10 cellular contexts compared by ENCODE assay signal in genomic region chr1:174963547-174964125, GRCh38. TPM values are rescaled to one million over a fixed set of nuclear protein-coding genes. Genes with fewer than 3 reads are reported as not detected.
DNase-seq lines count a peak whose midpoint lies in the region; ATAC-seq, FAIRE-seq and TF ChIP-seq lines count a peak whose summit lies in the region.
"Had no signal": no experiment of that assay in that cellular context is flagged by ENCODE, and none has a peak within 500 bp of the region (broad histone marks: within the 10 kb centered on the region; RNA-seq: fewer than 3 reads in every experiment).

No MANE protein-coding gene starts in this region.

- dilution Hi-C loops in keratinocyte (cut with MboI; ENCODE audit: extremely low pct_ligation_motif_present, low sequenced_read_pairs), result no loop called here

- H3K4me2 ChIP-seq in PC-3 (ENCODE audit: low read length) (no peak overlapping the region), keratinocyte (ENCODE audit: control insufficient read depth, extremely low read depth, insufficient read depth, low read depth, low read length) (no peak overlapping the region)

- H3K27me3 Mint-ChIP-seq in activated naive CD4-positive, alpha-beta T cell treated with anti-CD3 and anti-CD28 coated beads, Interleukin-2, amount 50 U/mL, for 24 hours, result no peaks in the 10 kb centered on the region
- no peaks in the 10 kb centered on the region for H3K27me3 Mint-ChIP-seq in HFFc6 (ENCODE audit: insufficient read depth)

- TF ChIP-seq CTCF in PC-3 (conservative IDR thresholded peaks at IDR 0.05; ENCODE audit: low read depth, low read length) (no peak), keratinocyte (optimal IDR thresholded peaks at IDR 0.05 in 1 of 3, IDR thresholded peaks at IDR 0.05 in 1 of 3, conservative IDR thresholded peaks at IDR 0.05 in 1 of 3; ENCODE audit: extremely low read depth in 1 of 3, insufficient read depth in 2 of 3, low read length in 3 of 3) (no peak), transverse colon (IDR thresholded peaks at IDR 0.05) (no peak), HFFc6 (IDR thresholded peaks at IDR 0.05) (no peak)

- H3K9me3 Mint-ChIP-seq in activated naive CD4-positive, alpha-beta T cell treated with anti-CD3 and anti-CD28 coated beads, Interleukin-2, amount 50 U/mL, for 24 hours, result no peaks in the 10 kb centered on the region
- no peaks in the 10 kb centered on the region for H3K9me3 Mint-ChIP-seq in HFFc6

- H3K4me3 ChIP-seq in PC-3 (ENCODE audit: low read length) (no peak overlapping the region), keratinocyte (ENCODE audit: control insufficient read depth in 2 of 3, extremely low read depth in 1 of 3, insufficient read depth in 2 of 3, low read depth in 1 of 3, low read length in 3 of 3) (no peak overlapping the region), transverse colon (peak overlapping the region in 1 of 4 donors; percentile 25)
- H3K4me3 ChIP-seq: MG63 had no signal

- 39 to 40% methylated on average over 2 of the region's 2 CpGs for WGBS in transverse colon (ENCODE audit: low coverage in 1 of 2), 2 donors

- BruUV-seq in PC-3 (replicated peaks; lab: Mats Ljungman, UMichigan), result no TSS peak

- H3F3A ChIP-seq in PC-3 (ENCODE audit: low read length, unreplicated experiment), result no peaks in the 10 kb centered on the region

- no peak for TF ChIP-seq EP300 in transverse colon (IDR thresholded peaks at IDR 0.05; ENCODE audit: low read depth)

- POLR2A ChIA-PET in PC-3 (lab: Charles Lee; ENCODE audit: unreplicated experiment), result no interaction called here

- no peaks in the 10 kb centered on the region for H3K9me2 ChIP-seq in PC-3 (replicated peaks; ENCODE audit: low read length)

- no peaks in the 10 kb centered on the region for H3K9me1 ChIP-seq in keratinocyte (ENCODE audit: control insufficient read depth, extremely low read depth, insufficient read depth, low read length)

- peak overlapping the region; percentile 91 for H3K27ac Mint-ChIP-seq in activated naive CD4-positive, alpha-beta T cell treated with anti-CD3 and anti-CD28 coated beads, Interleukin-2, amount 50 U/mL, for 24 hours
- H3K27ac Mint-ChIP-seq in HFFc6, result no peak overlapping the region

- peaks cover 61% of the 10 kb centered on the region for H3K4me1 Mint-ChIP-seq in activated naive CD4-positive, alpha-beta T cell treated with anti-CD3 and anti-CD28 coated beads, Interleukin-2, amount 50 U/mL, for 24 hours
- H3K4me1 Mint-ChIP-seq in HFFc6 (ENCODE audit: low read depth), result peaks cover 8% of the 10 kb centered on the region

- no peaks in the 10 kb centered on the region for H4K20me1 ChIP-seq in PC-3 (ENCODE audit: low read length)
- H4K20me1 ChIP-seq in keratinocyte (ENCODE audit: control insufficient read depth, extremely low read depth, insufficient read depth, low read length), result no peaks in the 10 kb centered on the region

- intact Hi-C loops in PC-3 (cut with micrococcal nuclease) (no loop called here), transverse colon (cut with DNase I; ENCODE audit: low total_unique reads) (no loop called here)

- H3K79me2 ChIP-seq in PC-3 (ENCODE audit: low read length) (no peaks in the 10 kb centered on the region), keratinocyte (ENCODE audit: control insufficient read depth, insufficient read depth, low read length) (no peaks in the 10 kb centered on the region)

- no peak overlapping the region for H3K27ac ChIP-seq in PC-3 (ENCODE audit: low read length)
- peak overlapping the region; percentile 53 for H3K27ac ChIP-seq in keratinocyte (ENCODE audit: control insufficient read depth, insufficient read depth, low read length)
- peak overlapping the region; percentile 79 to 85 (median 81) for H3K27ac ChIP-seq in transverse colon

- no peak for DNase-seq in activated naive CD4-positive, alpha-beta T cell treated with anti-CD3 and anti-CD28 coated beads, Interleukin-2, amount 50 U/mL, for 16 hours
- DNase-seq in PC-3 (peak; percentile 52), keratinocyte (ENCODE audit: low read depth, low spot score) (no peak), transverse colon (peak; percentile 44), HFFc6 (no peak), SIG-M5 treated with dmso at 0.1 percent for 504 hours (lab: John Stamatoyannopoulos, UW; ENCODE audit: unreplicated experiment) (no peak)
- DNase-seq: aorta, MG63 had no signal

- no peak for TF ChIP-seq POLR2A in transverse colon (IDR thresholded peaks at IDR 0.05)

- in situ Hi-C loops in transverse colon (cut with MboI; ENCODE audit: low pct_ligation_motif_present in 1 of 4, low pct_unique_long_range_greater_than_20kb in 1 of 4, low sequenced_read_pairs in 3 of 4), result no loop called here

- no peaks in the 10 kb centered on the region for H3K27me3 ChIP-seq in PC-3 (ENCODE audit: low read length)
- H3K27me3 ChIP-seq in keratinocyte (ENCODE audit: control insufficient read depth, extremely low read depth, insufficient read depth, low read length), result no peaks in the 10 kb centered on the region
- no peaks in the 10 kb centered on the region for H3K27me3 ChIP-seq in transverse colon
- H3K27me3 ChIP-seq: MG63 had no signal

- H3K4me1 ChIP-seq in PC-3 (ENCODE audit: insufficient read depth, low read length) (peaks cover 30% of the 10 kb centered on the region), keratinocyte (ENCODE audit: control insufficient read depth, extremely low read depth, insufficient read depth, low read length) (peaks cover 29% of the 10 kb centered on the region), transverse colon (peaks cover 35 to 59% (median 47%) of the 10 kb centered on the region in 4 donors)

- no peaks in the 10 kb centered on the region for H3K9me3 ChIP-seq in PC-3 (ENCODE audit: low read length)
- no peaks in the 10 kb centered on the region for H3K9me3 ChIP-seq in keratinocyte (ENCODE audit: control insufficient read depth, low read depth, low read length)
- no peaks in the 10 kb centered on the region for H3K9me3 ChIP-seq in transverse colon
- H3K9me3 ChIP-seq: MG63 had no signal

- H3K36me3 ChIP-seq in PC-3 (ENCODE audit: low read depth, low read length) (no peaks in the 10 kb centered on the region), keratinocyte (ENCODE audit: control insufficient read depth in 2 of 2, extremely low read depth in 1 of 2, insufficient read depth in 2 of 2, low read length in 2 of 2) (no peaks in the 10 kb centered on the region), transverse colon (no peaks in the 10 kb centered on the region)
- H3K36me3 ChIP-seq: MG63 had no signal

- ATAC-seq in PC-3 (0 out of 2 replicates have a peak, but pooled peaks have one; percentile 29), HG03432 (IDR thresholded peaks at IDR 0.05; ENCODE audit: unreplicated experiment) (no peak)

- peaks cover 2% of the 10 kb centered on the region for H3K36me3 Mint-ChIP-seq in activated naive CD4-positive, alpha-beta T cell treated with anti-CD3 and anti-CD28 coated beads, Interleukin-2, amount 50 U/mL, for 24 hours
- H3K36me3 Mint-ChIP-seq in HFFc6 (ENCODE audit: low read depth), result no peaks in the 10 kb centered on the region

- H2AFZ ChIP-seq in PC-3 (ENCODE audit: low read length) (no peak overlapping the region), keratinocyte (ENCODE audit: control insufficient read depth, low read length) (no peak overlapping the region)

- no peak overlapping the region for H3K9ac ChIP-seq in PC-3 (ENCODE audit: low read length)
- no peak overlapping the region for H3K9ac ChIP-seq in keratinocyte (ENCODE audit: control insufficient read depth, extremely low read depth, insufficient read depth, low read length)

- H3K4me3 Mint-ChIP-seq in activated naive CD4-positive, alpha-beta T cell treated with anti-CD3 and anti-CD28 coated beads, Interleukin-2, amount 50 U/mL, for 24 hours, result no peak overlapping the region
- no peak overlapping the region for H3K4me3 Mint-ChIP-seq in HFFc6

- no peak for FAIRE-seq in keratinocyte (lab: Jason Lieb, UNC)

- CTCF ChIA-PET in PC-3 (lab: Charles Lee), result no interaction called here

RNA-seq across cellular contexts. Expression of gene CACYBP, which starts 36.1 kb away (rescaled TPM):
- total RNA-seq in PC-3 (2014; rRNA removed) (342 and 498 TPM in 2 replicates), transverse colon (100 to 1,000 TPM in 1 of 4 donors, 10 to 100 TPM in 3; 32.9 to 741 (median 62.1) TPM)
- polyA plus RNA-seq in keratinocyte, result 18.3 to 67.8 TPM (median 59.3 TPM) in 3 replicates
- 55.6 TPM for polyA plus RNA-seq in keratinocyte (2011; ENCODE audit: low read depth)
- polyA plus RNA-seq in keratinocyte (2011; cell fraction: cytosol; rRNA removed), result 35.6 and 38.3 TPM in 2 replicates
- polyA plus RNA-seq in keratinocyte (2011; cell fraction: nucleus; rRNA removed), result 21.7 and 26.4 TPM in 2 replicates
- 48.4 and 104 TPM in 2 replicates for polyA plus RNA-seq in keratinocyte (2012; ENCODE audit: low replicate concordance)
- 1.4 to 12.3 TPM (median 3.2 TPM) in 3 replicates for polyA minus RNA-seq in keratinocyte
- polyA minus RNA-seq in keratinocyte (2011; cell fraction: cytosol; rRNA and poly(A)+ RNA removed), result 12.3 TPM
- 2.6 and 13.3 TPM in 2 replicates for polyA minus RNA-seq in keratinocyte (2011; cell fraction: nucleus; rRNA and poly(A)+ RNA removed)
- 100 to 1,000 TPM in 5 of 6 experiments, 10 to 100 TPM in 1; 89.9 to 164 (median 142) TPM for total RNA-seq in HFFc6 (2021; fragmentation: NEBNext Ultra II Directional; extraction: Animal tissue kit (Norgen Biotek cat#: 25700))

RNA-seq across cellular contexts. Expression of gene MRPS14, which starts 59.6 kb away (rescaled TPM):
- total RNA-seq in PC-3 (2014; rRNA removed) (18.8 and 21.8 TPM in 2 replicates), transverse colon (10 to 100 TPM in 2 of 4 donors, 1 to 10 TPM in 2; 3.2 to 21.0 (median 13.0) TPM)
- polyA plus RNA-seq in keratinocyte, result 19.2 to 35.2 TPM (median 25.4 TPM) in 3 replicates
- 11.9 TPM for polyA plus RNA-seq in keratinocyte (2011; ENCODE audit: low read depth)
- 19.6 and 26.5 TPM in 2 replicates for polyA plus RNA-seq in keratinocyte (2011; cell fraction: cytosol; rRNA removed)
- 18.2 and 21.3 TPM in 2 replicates for polyA plus RNA-seq in keratinocyte (2011; cell fraction: nucleus; rRNA removed)
- polyA plus RNA-seq in keratinocyte (2012; ENCODE audit: low replicate concordance), result 22.6 and 23.2 TPM in 2 replicates
- polyA minus RNA-seq in keratinocyte, result 3.5 to 12.2 TPM (median 9.6 TPM) in 3 replicates
- polyA minus RNA-seq in keratinocyte (2011; cell fraction: cytosol; rRNA and poly(A)+ RNA removed), result 4.6 TPM
- polyA minus RNA-seq in keratinocyte (2011; cell fraction: nucleus; rRNA and poly(A)+ RNA removed), result 3.2 and 5.4 TPM in 2 replicates
- total RNA-seq in HFFc6 (2021; fragmentation: NEBNext Ultra II Directional; extraction: Animal tissue kit (Norgen Biotek cat#: 25700)), result 10 to 100 TPM; 30.1 to 43.4 (median 36.6) TPM

Comparison
In these comparisons a context has a peak if more than half of its experiments do, and no peak if none do; other contexts are left out.
1. DNase-seq: peak in PC-3 (single experiment) and transverse colon (single experiment); none in activated naive CD4-positive, alpha-beta T cell treated with anti-CD3 and anti-CD28 coated beads, Interleukin-2, amount 50 U/mL, for 16 hours (single experiment), keratinocyte (single experiment), HFFc6 (single experiment) and SIG-M5 treated with dmso at 0.1 percent for 504 hours (single experiment).